12 cellular contexts compared by ENCODE assay signal in genomic region chr17:60640503-60640902, GRCh38. TPM values are rescaled to one million over a fixed set of nuclear protein-coding genes. Genes with fewer than 3 reads are reported as not detected.
DNase-seq lines count a peak whose midpoint lies in the region; ATAC-seq and TF ChIP-seq lines count a peak whose summit lies in the region.
"Had no signal": no experiment of that assay in that cellular context is flagged by ENCODE, and none has a peak within 500 bp of the region (broad histone marks: within the 10 kb centered on the region; RNA-seq: fewer than 3 reads in every experiment).

No MANE protein-coding gene starts in this region.

- H3K9me3 ChIP-seq in smooth muscle cell (replicated peaks; ENCODE audit: low read depth) (no peaks in the 10 kb centered on the region), heart left ventricle (no peaks in the 10 kb centered on the region)
- H3K9me3 ChIP-seq: left lung had no signal

- H3K9me3 Mint-ChIP-seq in endothelial cell (ENCODE audit: unreplicated experiment), result no peaks in the 10 kb centered on the region
- H3K9me3 Mint-ChIP-seq: T-helper 2 cell treated with Interferon-gamma antibody and Interleukin-4, amounts not matched to agents 5 μg/mL and 100 μg/mL, for 36 hours had no signal

- H3K27me3 Mint-ChIP-seq in endothelial cell (ENCODE audit: unreplicated experiment), result no peaks in the 10 kb centered on the region

- no peaks in the 10 kb centered on the region for H3F3A ChIP-seq in smooth muscle cell (ENCODE audit: low read depth)

- 89% methylated on average over 2 of the region's 2 CpGs for WGBS in smooth muscle cell (ENCODE audit: low lambda C conversion rate)
- WGBS in heart left ventricle, 4 donors, result 76 to 91% (median 87%) methylated on average over 2 of the region's 2 CpGs

- TF ChIP-seq POLR2A in NB4 (IDR thresholded peaks at IDR 0.05; ENCODE audit: extremely low read depth, insufficient read length) (no peak), heart left ventricle (IDR thresholded peaks at IDR 0.05) (no peak)

- intact Hi-C loops in heart left ventricle (cut with DNase I), result loop anchor here in 4 of 10 donors (2.0 to 10.0 kb wide), 3 partner anchors 38 to 176 kb away; partner anchors contain the start of gene PPM1D (in 1 of the 4)

- ATAC-seq in GM18858 (IDR thresholded peaks at IDR 0.05; ENCODE audit: unreplicated experiment) (no peak), heart left ventricle (no peak)
- ATAC-seq: left lung had no signal

- DNase-seq in NCI-H82 (lab: John Stamatoyannopoulos, UW) (peak; percentile 45), NCI-H82 treated with DMSO at 0.1 percent for 48 hours (lab: John Stamatoyannopoulos, UW; ENCODE audit: unreplicated experiment) (no peak), NB4 (ENCODE audit: low read depth) (peak; percentile 15), endothelial cell (ENCODE audit: low spot score) (no peak), smooth muscle cell (lab: John Stamatoyannopoulos, UW; ENCODE audit: unreplicated experiment) (no peak), COLO829 (ENCODE audit: low spot score) (no peak), heart left ventricle (no peak)
- DNase-seq: amygdala, C1 segment of cervical spinal cord, left lung had no signal

- H3K79me2 ChIP-seq in smooth muscle cell (ENCODE audit: low read depth), result peaks cover 30% of the 10 kb centered on the region

- no peak overlapping the region for H3K27ac Mint-ChIP-seq in endothelial cell (ENCODE audit: unreplicated experiment)
- H3K27ac Mint-ChIP-seq: T-helper 2 cell treated with Interferon-gamma antibody and Interleukin-4, amounts not matched to agents 5 μg/mL and 100 μg/mL, for 36 hours had no signal

- H3K4me3 Mint-ChIP-seq in endothelial cell (ENCODE audit: unreplicated experiment), result no peak overlapping the region
- H3K4me3 Mint-ChIP-seq: T-helper 2 cell treated with Interferon-gamma antibody and Interleukin-4, amounts not matched to agents 5 μg/mL and 100 μg/mL, for 36 hours had no signal

- H3K27me3 ChIP-seq in smooth muscle cell (ENCODE audit: low read depth) (no peaks in the 10 kb centered on the region), heart left ventricle (no peaks in the 10 kb centered on the region)
- H3K27me3 ChIP-seq: left lung had no signal

- H3K4me1 ChIP-seq in smooth muscle cell (ENCODE audit: low read depth) (no peaks in the 10 kb centered on the region), heart left ventricle (peaks cover 0 to 15% (median 2%) of the 10 kb centered on the region in 12 donors)

- H3K4me2 ChIP-seq in smooth muscle cell, result no peak overlapping the region

- H3K36me3 ChIP-seq in smooth muscle cell (ENCODE audit: low read depth) (no peaks in the 10 kb centered on the region), heart left ventricle (peaks cover 0 to 47% (median 33%) of the 10 kb centered on the region in 9 donors)

- H3K4me3 ChIP-seq in NB4 (ENCODE audit: low read depth, low read length), result no peak overlapping the region
- no peak overlapping the region for H3K4me3 ChIP-seq in smooth muscle cell
- H3K4me3 ChIP-seq in heart left ventricle, result no peak overlapping the region
- H3K4me3 ChIP-seq: left lung had no signal

- peaks cover 4% of the 10 kb centered on the region for H3K36me3 Mint-ChIP-seq in endothelial cell (ENCODE audit: low read depth, unreplicated experiment)

- TF ChIP-seq CTCF in NB4 (IDR thresholded peaks at IDR 0.05; ENCODE audit: low read depth, low read length), result peak; percentile 34
- TF ChIP-seq CTCF in endothelial cell (IDR thresholded peaks at IDR 0.05; ENCODE audit: unreplicated experiment), result peak; percentile 34
- TF ChIP-seq CTCF in smooth muscle cell (IDR thresholded peaks at IDR 0.05; ENCODE audit: borderline replicate concordance, insufficient read depth, poor library complexity, severe bottlenecking), result peak; percentile 28
- peak in 6 of 12 donors; percentile 10 to 23 (median 20) for TF ChIP-seq CTCF in heart left ventricle (IDR thresholded peaks at IDR 0.05)

- H3K4me1 Mint-ChIP-seq in endothelial cell (ENCODE audit: unreplicated experiment), result no peaks in the 10 kb centered on the region

- no peak overlapping the region for H3K27ac ChIP-seq in smooth muscle cell (ENCODE audit: low read depth)
- no peak overlapping the region for H3K27ac ChIP-seq in heart left ventricle
- H3K27ac ChIP-seq: left lung had no signal

- no peak overlapping the region for H3K9ac ChIP-seq in smooth muscle cell (ENCODE audit: low read depth)

- peaks cover 81% of the 10 kb centered on the region for H4K20me1 ChIP-seq in smooth muscle cell (ENCODE audit: low read depth)

- no peak overlapping the region for H2AFZ ChIP-seq in smooth muscle cell (ENCODE audit: low read depth)

RNA-seq across cellular contexts. Expression of gene BCAS3, which starts 37.1 kb away (rescaled TPM):
- total RNA-seq in endothelial cell (ENCODE audit: unreplicated experiment), result 38.1 TPM
- 18.7 and 54.5 TPM in 2 replicates for total RNA-seq in smooth muscle cell
- 17.2 and 18.9 TPM in 2 replicates for polyA plus RNA-seq in smooth muscle cell
- total RNA-seq in heart left ventricle, result 10 to 100 TPM; 10.6 to 23.5 (median 18.3) TPM
- polyA plus RNA-seq in heart left ventricle, result 1 to 10 TPM; 4.5 to 6.8 TPM

RNA-seq across cellular contexts. Expression of gene PPM1D, which starts 40.5 kb away (rescaled TPM):
- total RNA-seq in endothelial cell (ENCODE audit: unreplicated experiment), result 14.6 TPM
- total RNA-seq in smooth muscle cell, result 12.9 and 18.5 TPM in 2 replicates
- 10.0 and 12.9 TPM in 2 replicates for polyA plus RNA-seq in smooth muscle cell
- 10 to 100 TPM in 2 of 9 donors, 1 to 10 TPM in 7; 6.2 to 11.4 (median 7.7) TPM for total RNA-seq in heart left ventricle
- 1 to 10 TPM; 1.9 to 6.4 TPM for polyA plus RNA-seq in heart left ventricle

Comparison
In these comparisons a context has a peak if more than half of its experiments do, and no peak if none do; other contexts are left out.
1. DNase-seq: peak in NCI-H82 (single experiment) and NB4 (single experiment); none in NCI-H82 treated with DMSO at 0.1 percent for 48 hours (single experiment), endothelial cell (single experiment), smooth muscle cell (single experiment), COLO829 (single experiment) and heart left ventricle (0 of 5).